1 cellular context compared by ENCODE assay signal in the genomic region with DNA sequence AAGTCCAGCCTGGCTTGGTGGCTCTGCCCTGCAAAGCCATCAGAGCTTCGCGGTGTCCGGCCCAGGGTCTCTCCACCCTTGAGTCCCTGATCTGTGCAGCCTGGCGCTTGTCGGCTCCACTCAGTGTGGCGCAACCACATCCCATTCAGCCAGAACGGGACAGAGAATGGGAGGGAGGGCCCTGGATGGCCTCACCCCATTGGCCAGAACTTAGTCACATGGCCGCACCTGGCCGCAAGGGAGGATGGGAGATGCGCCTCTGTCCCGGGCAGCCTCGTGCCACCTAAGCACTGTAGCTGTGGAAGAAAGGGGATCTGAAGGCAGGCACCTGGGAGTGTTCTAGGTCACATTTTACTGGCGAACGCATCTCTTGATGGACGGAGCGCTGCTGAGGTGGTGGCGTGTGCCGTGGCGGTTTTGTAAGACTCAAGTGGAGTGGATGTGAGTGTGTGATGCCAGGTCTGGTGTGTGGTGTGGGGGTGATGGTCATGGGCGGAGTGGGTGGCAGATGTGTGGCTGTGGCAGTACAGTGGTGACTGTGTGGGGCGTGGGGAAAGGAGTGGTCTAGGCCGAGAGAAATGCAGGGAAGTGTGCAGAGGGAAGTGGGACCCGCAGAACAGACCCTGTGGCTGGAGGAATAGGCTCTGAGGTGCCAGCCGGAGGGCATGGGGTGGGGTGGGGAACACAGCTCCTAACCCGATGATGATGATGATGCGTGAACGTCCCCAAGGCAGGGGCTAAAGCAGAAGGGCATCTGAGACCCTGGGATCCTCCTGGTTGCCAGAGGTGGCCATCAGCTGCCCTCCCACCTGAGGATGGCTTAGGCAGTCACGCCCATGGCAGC.
TF ChIP-seq lines count a peak whose summit lies in the region.

No MANE protein-coding gene starts in this region.

TF ChIP-seq in K562, 482 proteins besides CTCF, POLR2A, EP300 and RAD21 (continued from another document and continues in another):
- TF ChIP-seq, protein P1, sequence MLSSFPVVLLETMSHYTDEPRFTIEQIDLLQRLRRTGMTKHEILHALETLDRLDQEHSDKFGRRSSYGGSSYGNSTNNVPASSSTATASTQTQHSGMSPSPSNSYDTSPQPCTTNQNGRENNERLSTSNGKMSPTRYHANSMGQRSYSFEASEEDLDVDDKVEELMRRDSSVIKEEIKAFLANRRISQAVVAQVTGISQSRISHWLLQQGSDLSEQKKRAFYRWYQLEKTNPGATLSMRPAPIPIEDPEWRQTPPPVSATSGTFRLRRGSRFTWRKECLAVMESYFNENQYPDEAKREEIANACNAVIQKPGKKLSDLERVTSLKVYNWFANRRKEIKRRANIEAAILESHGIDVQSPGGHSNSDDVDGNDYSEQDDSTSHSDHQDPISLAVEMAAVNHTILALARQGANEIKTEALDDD (IDR thresholded peaks at IDR 0.05) = no peak
- TF ChIP-seq POLR2H (tag; IDR thresholded peaks at IDR 0.05; ENCODE audit: low read depth) = no peak
- TF ChIP-seq FOXJ3 (CRISPR knock-in tag; IDR thresholded peaks at IDR 0.05) = no peak
- no peak for TF ChIP-seq ZKSCAN1 (IDR thresholded peaks at IDR 0.05; ENCODE audit: low read depth, low read length)
- no peak for TF ChIP-seq CHD4 (IDR thresholded peaks at IDR 0.05; ENCODE audit: insufficient read depth, insufficient replicate concordance, low read depth, low read length, poor library complexity, severe bottlenecking)
- TF ChIP-seq ZNF830 (CRISPR knock-in tag; IDR thresholded peaks at IDR 0.05) = no peak
- TF ChIP-seq CBX8 (IDR thresholded peaks at IDR 0.05; ENCODE audit: borderline replicate concordance, extremely low read depth, low read depth, low read length, poor library complexity, severe bottlenecking) = no peak
- no peak for TF ChIP-seq CREB3L1 (IDR thresholded peaks at IDR 0.05; ENCODE audit: borderline replicate concordance, low read depth)
- no peak for TF ChIP-seq ZNF318 (IDR thresholded peaks at IDR 0.05; ENCODE audit: borderline replicate concordance in 1 of 2, low read depth in 1 of 2)
- TF ChIP-seq HLTF (IDR thresholded peaks at IDR 0.05) = peak; percentile 68; the same call in 1 of the 2 replicates
- peak; percentile 25; the same call in 1 of the 2 replicates for TF ChIP-seq ZNF592 (IDR thresholded peaks at IDR 0.05)
- TF ChIP-seq ZNF197 (CRISPR knock-in tag; IDR thresholded peaks at IDR 0.05; ENCODE audit: low read depth) = no peak
- 0 out of 2 replicates have a peak, but pooled peaks have one; percentile 32 for TF ChIP-seq NR2C2 (CRISPR knock-in tag; IDR thresholded peaks at IDR 0.05)
- TF ChIP-seq NR2C2 (tag; IDR thresholded peaks at IDR 0.05) = no peak
- TF ChIP-seq, protein P2, sequence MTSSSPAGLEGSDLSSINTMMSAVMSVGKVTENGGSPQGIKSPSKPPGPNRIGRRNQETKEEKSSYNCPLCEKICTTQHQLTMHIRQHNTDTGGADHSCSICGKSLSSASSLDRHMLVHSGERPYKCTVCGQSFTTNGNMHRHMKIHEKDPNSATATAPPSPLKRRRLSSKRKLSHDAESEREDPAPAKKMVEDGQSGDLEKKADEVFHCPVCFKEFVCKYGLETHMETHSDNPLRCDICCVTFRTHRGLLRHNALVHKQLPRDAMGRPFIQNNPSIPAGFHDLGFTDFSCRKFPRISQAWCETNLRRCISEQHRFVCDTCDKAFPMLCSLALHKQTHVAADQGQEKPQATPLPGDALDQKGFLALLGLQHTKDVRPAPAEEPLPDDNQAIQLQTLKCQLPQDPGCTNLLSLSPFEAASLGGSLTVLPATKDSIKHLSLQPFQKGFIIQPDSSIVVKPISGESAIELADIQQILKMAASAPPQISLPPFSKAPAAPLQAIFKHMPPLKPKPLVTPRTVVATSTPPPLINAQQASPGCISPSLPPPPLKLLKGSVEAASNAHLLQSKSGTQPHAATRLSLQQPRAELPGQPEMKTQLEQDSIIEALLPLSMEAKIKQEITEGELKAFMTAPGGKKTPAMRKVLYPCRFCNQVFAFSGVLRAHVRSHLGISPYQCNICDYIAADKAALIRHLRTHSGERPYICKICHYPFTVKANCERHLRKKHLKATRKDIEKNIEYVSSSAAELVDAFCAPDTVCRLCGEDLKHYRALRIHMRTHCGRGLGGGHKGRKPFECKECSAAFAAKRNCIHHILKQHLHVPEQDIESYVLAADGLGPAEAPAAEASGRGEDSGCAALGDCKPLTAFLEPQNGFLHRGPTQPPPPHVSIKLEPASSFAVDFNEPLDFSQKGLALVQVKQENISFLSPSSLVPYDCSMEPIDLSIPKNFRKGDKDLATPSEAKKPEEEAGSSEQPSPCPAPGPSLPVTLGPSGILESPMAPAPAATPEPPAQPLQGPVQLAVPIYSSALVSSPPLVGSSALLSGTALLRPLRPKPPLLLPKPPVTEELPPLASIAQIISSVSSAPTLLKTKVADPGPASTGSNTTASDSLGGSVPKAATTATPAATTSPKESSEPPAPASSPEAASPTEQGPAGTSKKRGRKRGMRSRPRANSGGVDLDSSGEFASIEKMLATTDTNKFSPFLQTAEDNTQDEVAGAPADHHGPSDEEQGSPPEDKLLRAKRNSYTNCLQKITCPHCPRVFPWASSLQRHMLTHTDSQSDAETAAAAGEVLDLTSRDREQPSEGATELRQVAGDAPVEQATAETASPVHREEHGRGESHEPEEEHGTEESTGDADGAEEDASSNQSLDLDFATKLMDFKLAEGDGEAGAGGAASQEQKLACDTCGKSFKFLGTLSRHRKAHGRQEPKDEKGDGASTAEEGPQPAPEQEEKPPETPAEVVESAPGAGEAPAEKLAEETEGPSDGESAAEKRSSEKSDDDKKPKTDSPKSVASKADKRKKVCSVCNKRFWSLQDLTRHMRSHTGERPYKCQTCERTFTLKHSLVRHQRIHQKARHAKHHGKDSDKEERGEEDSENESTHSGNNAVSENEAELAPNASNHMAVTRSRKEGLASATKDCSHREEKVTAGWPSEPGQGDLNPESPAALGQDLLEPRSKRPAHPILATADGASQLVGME (CRISPR knock-in tag; IDR thresholded peaks at IDR 0.05) = no peak
- TF ChIP-seq BCOR (IDR thresholded peaks at IDR 0.05) = no peak
- no peak for TF ChIP-seq XRCC5 (IDR thresholded peaks at IDR 0.05; ENCODE audit: low read depth, low read length)
- no peak for TF ChIP-seq ZNF280A (IDR thresholded peaks at IDR 0.05; ENCODE audit: low read depth, partially characterized antibody)
- TF ChIP-seq ZFPM2 (CRISPR knock-in tag; IDR thresholded peaks at IDR 0.05) = no peak
- TF ChIP-seq BCL6 (CRISPR knock-in tag; IDR thresholded peaks at IDR 0.05) = no peak
- TF ChIP-seq RUNX1 (IDR thresholded peaks at IDR 0.05; ENCODE audit: low read depth) = no peak
- TF ChIP-seq LEF1 (IDR thresholded peaks at IDR 0.05) = no peak
- TF ChIP-seq ZNF165 (CRISPR knock-in tag; IDR thresholded peaks at IDR 0.05; ENCODE audit: borderline replicate concordance) = no peak
- no peak for TF ChIP-seq ZNF124 (CRISPR knock-in tag; IDR thresholded peaks at IDR 0.05)
- TF ChIP-seq DIDO1 (tag; IDR thresholded peaks at IDR 0.05; ENCODE audit: low read depth) = no peak; the same call in 1 of the 2 replicates
- no peak for TF ChIP-seq NFIX (CRISPR knock-in tag; IDR thresholded peaks at IDR 0.05; ENCODE audit: low read depth)
- no peak for TF ChIP-seq GATAD2A (IDR thresholded peaks at IDR 0.05)
- no peak for TF ChIP-seq PRMT5 (CRISPR knock-in tag; IDR thresholded peaks at IDR 0.05)
- no peak for TF ChIP-seq MTA2 (IDR thresholded peaks at IDR 0.05; ENCODE audit: low read depth)
